ENCODE assay signal across 16 cellular contexts in genomic region chr5:76025069-76025468, GRCh38. TPM values are rescaled to one million over a fixed set of nuclear protein-coding genes. Genes with fewer than 3 reads are reported as not detected.
"Had no signal": no experiment of that assay in that cellular context is flagged by ENCODE, and none has a peak within 500 bp of the region (broad histone marks: within the 10 kb centered on the region; RNA-seq: fewer than 3 reads in every experiment).

No MANE protein-coding gene starts in this region.

- ATAC-seq: gastroesophageal sphincter; heart right ventricle; left cardiac atrium; lower lobe of right lung; natural killer cell; psoas muscle; right cardiac atrium; stimulated activated naive CD8-positive, alpha-beta T cell treated with anti-CD3 and anti-CD28 coated beads, Interleukin-15, Interleukin-2, amounts not matched to agents 100 U/mL and 50 U/mL, for 24 hours had no signal

- H3K9me3 Mint-ChIP-seq: activated naive CD4-positive, alpha-beta T cell treated with anti-CD3 and anti-CD28 coated beads, Interleukin-2, amount 50 U/mL, for 24 hours; natural killer cell had no signal

- H3K4me1 Mint-ChIP-seq: activated naive CD4-positive, alpha-beta T cell treated with anti-CD3 and anti-CD28 coated beads, Interleukin-2, amount 50 U/mL, for 24 hours; natural killer cell had no signal

- H3K36me3 Mint-ChIP-seq: activated naive CD4-positive, alpha-beta T cell treated with anti-CD3 and anti-CD28 coated beads, Interleukin-2, amount 50 U/mL, for 24 hours; natural killer cell had no signal

- H3K27ac Mint-ChIP-seq: activated naive CD4-positive, alpha-beta T cell treated with anti-CD3 and anti-CD28 coated beads, Interleukin-2, amount 50 U/mL, for 24 hours; natural killer cell had no signal

- H3K4me3 Mint-ChIP-seq: activated naive CD4-positive, alpha-beta T cell treated with anti-CD3 and anti-CD28 coated beads, Interleukin-2, amount 50 U/mL, for 24 hours; natural killer cell had no signal

- DNase-seq: activated CD4-positive, alpha-beta T cell treated with anti-CD3 and anti-CD28 coated beads, Interleukin-2, amount 50 U/mL, for 48 hours; activated gamma-delta T cell; effector CD4-positive, alpha-beta T cell; heart right ventricle; left cardiac atrium; lower lobe of right lung; natural killer cell; ovary; psoas muscle; right cardiac atrium; stimulated activated naive CD8-positive, alpha-beta T cell treated with anti-CD3 and anti-CD28 coated beads, Interleukin-15, Interleukin-2, amounts not matched to agents 100 U/mL and 50 U/mL, for 24 hours; transverse colon; uterus had no signal

RNA-seq across cellular contexts. Expression of gene SV2C, which starts 58.1 kb away (rescaled TPM):
- total RNA-seq: ascending aorta, natural killer cell, psoas muscle had no signal
